Comparison of ENCODE assay signal across 19 cellular contexts in the genomic region with DNA sequence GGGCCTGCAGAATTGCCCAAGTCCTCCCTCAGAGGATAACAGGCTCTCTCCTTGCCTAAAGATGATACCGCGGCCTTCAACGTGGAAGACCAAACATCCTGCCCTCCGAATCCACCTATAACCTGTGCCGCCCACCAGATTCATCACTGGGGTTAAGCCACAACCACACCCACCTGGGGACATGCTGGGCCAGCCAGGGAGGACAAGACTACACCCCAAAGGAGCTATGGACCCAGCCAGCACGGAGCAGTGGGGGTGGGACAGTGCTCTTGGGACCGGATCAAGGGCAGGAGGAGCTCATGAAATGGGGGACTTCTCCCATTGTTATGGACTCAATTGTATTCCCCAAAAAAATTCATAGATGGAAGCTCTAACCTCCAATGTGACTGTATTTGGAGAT. TPM values are rescaled to one million over a fixed set of nuclear protein-coding genes. Genes with fewer than 3 reads are reported as not detected.
DNase-seq lines count a peak whose midpoint lies in the region; ATAC-seq, FAIRE-seq and TF ChIP-seq lines count a peak whose summit lies in the region.
"Had no signal": no experiment of that assay in that cellular context is flagged by ENCODE, and none has a peak within 500 bp of the region (broad histone marks: within the 10 kb centered on the region; RNA-seq: fewer than 3 reads in every experiment).

No MANE protein-coding gene starts in this region.

- no peak overlapping the region for H3K18ac ChIP-seq in trophoblast cell (ENCODE audit: low read length)

- peak overlapping the region; percentile 52 to 63; a peak in 3 of 6 replicates for H3K27ac ChIP-seq in A549
- no peak overlapping the region for H3K27ac ChIP-seq in ACC112 (ENCODE audit: low read depth, low read length)
- no peak overlapping the region for H3K27ac ChIP-seq in PC-9
- H3K27ac ChIP-seq in trophoblast cell (ENCODE audit: low read depth, low read length): no peak overlapping the region
- H3K27ac ChIP-seq: BLaER1 had no signal

- no peak overlapping the region for H2BK120ac ChIP-seq in trophoblast cell (ENCODE audit: insufficient read depth, low read length, poor library complexity)

- TF ChIP-seq CTCF in A549 (IDR thresholded peaks at IDR 0.05) (no peak), PC-9 (conservative IDR thresholded peaks at IDR 0.05) (no peak)

- H3K4ac ChIP-seq in trophoblast cell (ENCODE audit: low read depth, low read length): no peak overlapping the region

- no peak for TF ChIP-seq POLR2A in A549 (IDR thresholded peaks at IDR 0.05; ENCODE audit: low read length)

- H3K9me2 ChIP-seq in PC-9 (ENCODE audit: insufficient read depth): no peaks in the 10 kb centered on the region

- no peak overlapping the region for H4K91ac ChIP-seq in trophoblast cell (ENCODE audit: low read depth, low read length)

- no peak overlapping the region for H3K9ac ChIP-seq in trophoblast cell (ENCODE audit: low read length)
- H3K9ac ChIP-seq: BLaER1 had no signal

- H4K20me1 ChIP-seq in PC-9 (ENCODE audit: insufficient read depth): no peaks in the 10 kb centered on the region
- H4K20me1 ChIP-seq: BLaER1 had no signal

- H3K36me3 ChIP-seq in ACC112 (ENCODE audit: insufficient read depth, low read length): no peaks in the 10 kb centered on the region
- no peaks in the 10 kb centered on the region for H3K36me3 ChIP-seq in PC-9 (ENCODE audit: low read depth)
- H3K36me3 ChIP-seq in trophoblast cell (ENCODE audit: control insufficient read depth in 1 of 2, insufficient read depth in 2 of 2, low read length in 2 of 2): no peaks in the 10 kb centered on the region
- H3K36me3 ChIP-seq: BE2C, BLaER1 had no signal

- no peak overlapping the region for H4K8ac ChIP-seq in trophoblast cell (ENCODE audit: low read depth, low read length)

- WGBS in A549 (ENCODE audit: missing lambda C conversion rate): 87% methylated on average over 7 of the region's 7 CpGs
- no CpG with 5 or more reads among the region's 7 CpGs for WGBS in trophoblast cell (ENCODE audit: extremely low coverage, insufficient coverage, insufficient read length)

- no peak for DNase-seq in A549 (ENCODE audit: low read depth in 1 of 2, low spot score in 1 of 2)
- DNase-seq in PC-9: no peak
- no peak for DNase-seq in trophoblast cell
- no peak for DNase-seq in CD1c-positive myeloid dendritic cell (ENCODE audit: extremely low spot score)
- no peak for DNase-seq in NCI-H2171 treated with DMSO at 0.1 percent for 48 hours (lab: John Stamatoyannopoulos, UW)
- DNase-seq in GDM1 (lab: John Stamatoyannopoulos, UW): no peak
- DNase-seq: BE2C; C1 segment of cervical spinal cord; Caco-2; Calu3; CD4-positive, alpha-beta T cell; CD8-positive, alpha-beta T cell had no signal

- peaks cover 15% of the 10 kb centered on the region for H3K4me1 ChIP-seq in A549
- H3K4me1 ChIP-seq in ACC112 (ENCODE audit: control insufficient read depth, insufficient read depth, low read length, unreplicated experiment): peaks cover 12% of the 10 kb centered on the region
- H3K4me1 ChIP-seq in PC-9 (replicated peaks; ENCODE audit: insufficient read depth): peaks cover 13% of the 10 kb centered on the region
- no peaks in the 10 kb centered on the region for H3K4me1 ChIP-seq in trophoblast cell (ENCODE audit: control insufficient read depth in 1 of 2, insufficient read depth in 2 of 2, low read length in 2 of 2)
- H3K4me1 ChIP-seq: BE2C, Caco-2 had no signal

- TF ChIP-seq EP300 in A549 (IDR thresholded peaks at IDR 0.05): no peak

- no peak overlapping the region for H3K4me3 ChIP-seq in A549
- H3K4me3 ChIP-seq in ACC112 (ENCODE audit: low read depth, low read length): no peak overlapping the region
- H3K4me3 ChIP-seq in PC-9: no peak overlapping the region
- peak overlapping the region; percentile 43 for H3K4me3 ChIP-seq in trophoblast cell (ENCODE audit: low read depth, low read length)
- H3K4me3 ChIP-seq: BLaER1, GM12878 had no signal

- no peak overlapping the region for H3K14ac ChIP-seq in trophoblast cell (ENCODE audit: low read length)

- no peak overlapping the region for H2BK12ac ChIP-seq in trophoblast cell (ENCODE audit: low read length)

- peak overlapping the region; percentile 1 for H2AFZ ChIP-seq in ACC112 (ENCODE audit: low read length, unreplicated experiment)
- no peak overlapping the region for H2AFZ ChIP-seq in PC-9
- H2AFZ ChIP-seq in trophoblast cell (ENCODE audit: insufficient read depth, low read length, poor library complexity): no peak overlapping the region

- no peak overlapping the region for H2AK5ac ChIP-seq in trophoblast cell (ENCODE audit: low read length)

- no peaks in the 10 kb centered on the region for H3K79me1 ChIP-seq in trophoblast cell (ENCODE audit: low read length)

- no peak for TF ChIP-seq RAD21 in A549 (conservative IDR thresholded peaks at IDR 0.05 in 1 of 2, IDR thresholded peaks at IDR 0.05 in 1 of 2)

- H3K79me2 ChIP-seq in ACC112 (ENCODE audit: control insufficient read depth, insufficient read depth, low read length, unreplicated experiment): no peaks in the 10 kb centered on the region
- no peaks in the 10 kb centered on the region for H3K79me2 ChIP-seq in PC-9 (ENCODE audit: low read depth)
- H3K79me2 ChIP-seq in trophoblast cell (ENCODE audit: control insufficient read depth, insufficient read depth, low read length, poor library complexity): no peaks in the 10 kb centered on the region

- H3K9me3 ChIP-seq in A549 (no peaks in the 10 kb centered on the region), PC-9 (ENCODE audit: insufficient read depth, low read depth) (no peaks in the 10 kb centered on the region), trophoblast cell (ENCODE audit: insufficient read depth, low read depth, low read length) (peaks cover 3% of the 10 kb centered on the region)
- H3K9me3 ChIP-seq: BE2C, Caco-2 had no signal

- BruUV-seq in PC-9 (replicated peaks; lab: Mats Ljungman, UMichigan): no TSS peak

- FAIRE-seq in A549 (lab: Jason Lieb, UNC): no peak
- FAIRE-seq: A204.1, D721Med, GM12878, GM12892, GM18507 had no signal

- intact Hi-C loops in PC-9 (cut with micrococcal nuclease; ENCODE audit: unreplicated experiment): no loop called here

- H2BK5ac ChIP-seq in trophoblast cell (ENCODE audit: low read depth, low read length, poor library complexity): no peak overlapping the region

- H3K4me2 ChIP-seq in A549: peak overlapping the region; percentile 62
- H3K4me2 ChIP-seq in PC-9: peak overlapping the region; percentile 69
- no peak overlapping the region for H3K4me2 ChIP-seq in trophoblast cell (ENCODE audit: low read length)
- H3K4me2 ChIP-seq: BLaER1 had no signal

- POLR2A ChIA-PET in A549 (lab: Yijun Ruan, JAX) (no interaction called here), PC-9 (lab: Charles Lee; ENCODE audit: unreplicated experiment) (interaction anchor here (0.6 kb wide), 1 partner anchor 203 kb away, joined by 4 read pairs; no protein-coding TSS in a partner anchor)

- H4K12ac ChIP-seq in trophoblast cell (ENCODE audit: low read depth, low read length): no peak overlapping the region

- peaks cover 7% of the 10 kb centered on the region; the same call in 1 of the 2 replicates for H3F3A ChIP-seq in PC-9 (ENCODE audit: insufficient read depth, low read depth)

- no peak overlapping the region for H3K23ac ChIP-seq in trophoblast cell (ENCODE audit: low read length)

- CTCF ChIA-PET in A549 (lab: Yijun Ruan, JAX): interaction anchor here (1.2 to 1.8 kb wide), 3 partner anchors 20 to 306 kb away, joined by 4 to 8 read pairs (median 5); no protein-coding TSS in a partner anchor
- CTCF ChIA-PET in PC-9 (lab: Charles Lee): no interaction called here

- H3K27me3 ChIP-seq in ACC112 (ENCODE audit: insufficient read depth, low read length) (peaks cover 23% of the 10 kb centered on the region), PC-9 (ENCODE audit: insufficient read depth, low read depth) (no peaks in the 10 kb centered on the region; the same call in 1 of the 2 replicates), trophoblast cell (ENCODE audit: insufficient read depth, low read length) (peaks cover 22% of the 10 kb centered on the region)
- H3K27me3 ChIP-seq: BLaER1 had no signal

- no peak for ATAC-seq in A549
- ATAC-seq: CD8-positive, alpha-beta T cell; GM12878 had no signal

TF ChIP-seq in A549, 52 proteins besides CTCF, POLR2A, EP300 and RAD21:
- no peak for TF ChIP-seq RARB (CRISPR knock-in tag; IDR thresholded peaks at IDR 0.05)
- TF ChIP-seq RFX5 (IDR thresholded peaks at IDR 0.05): no peak
- TF ChIP-seq GATA3 (IDR thresholded peaks at IDR 0.05; ENCODE audit: borderline replicate concordance): no peak
- TF ChIP-seq KDM1A (IDR thresholded peaks at IDR 0.05; ENCODE audit: low read depth): no peak
- no peak for TF ChIP-seq TP53 (CRISPR knock-in tag; IDR thresholded peaks at IDR 0.05)
- TF ChIP-seq, protein P1, sequence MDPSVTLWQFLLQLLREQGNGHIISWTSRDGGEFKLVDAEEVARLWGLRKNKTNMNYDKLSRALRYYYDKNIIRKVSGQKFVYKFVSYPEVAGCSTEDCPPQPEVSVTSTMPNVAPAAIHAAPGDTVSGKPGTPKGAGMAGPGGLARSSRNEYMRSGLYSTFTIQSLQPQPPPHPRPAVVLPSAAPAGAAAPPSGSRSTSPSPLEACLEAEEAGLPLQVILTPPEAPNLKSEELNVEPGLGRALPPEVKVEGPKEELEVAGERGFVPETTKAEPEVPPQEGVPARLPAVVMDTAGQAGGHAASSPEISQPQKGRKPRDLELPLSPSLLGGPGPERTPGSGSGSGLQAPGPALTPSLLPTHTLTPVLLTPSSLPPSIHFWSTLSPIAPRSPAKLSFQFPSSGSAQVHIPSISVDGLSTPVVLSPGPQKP (IDR thresholded peaks at IDR 0.05; ENCODE audit: low read depth, low read length): no peak
- TF ChIP-seq ESRRA (IDR thresholded peaks at IDR 0.05; ENCODE audit: borderline replicate concordance, low read length): no peak
- TF ChIP-seq ZC3H11A (IDR thresholded peaks at IDR 0.05): no peak
- no peak for TF ChIP-seq NR3C1 (IDR thresholded peaks at IDR 0.05)
- TF ChIP-seq JUN (IDR thresholded peaks at IDR 0.05): no peak

RNA-seq across cellular contexts. Expression of a gene that starts 6.8 kb away (rescaled TPM):
- polyA plus RNA-seq in A549 (2011; rRNA removed): 6.3 and 6.5 TPM in 2 replicates
- polyA plus RNA-seq in A549 (2012; cell fraction: cytosol; rRNA removed): 6.2 and 8.4 TPM in 2 replicates
- 17.8 and 25.6 TPM in 2 replicates for polyA plus RNA-seq in A549 (2012; cell fraction: nucleus; rRNA removed)
- polyA plus RNA-seq in A549 (2017; fragmentation: RNase III; extraction: RNeasy Plus Mini Kit Qiagen cat#74134 plus additional on column Dnase treatment): 7.5 to 8.4 TPM (median 8.4 TPM) in 3 replicates
- 10.6 and 11.0 TPM in 2 replicates for polyA minus RNA-seq in A549 (2011; rRNA and poly(A)+ RNA removed)
- total RNA-seq in PC-9 (2021): 22.1 and 27.8 TPM in 2 replicates
- polyA plus RNA-seq in trophoblast cell (2013): 14.5 and 15.1 TPM in 2 replicates

Comparison
In these comparisons a context has a peak if more than half of its experiments do, and no peak if none do; other contexts are left out.
1. H3K27ac ChIP-seq: peak in A549 (2 of 2); none in ACC112 (single experiment), PC-9 (single experiment) and trophoblast cell (single experiment).